In genomic region chr12:12611512-12612306, GRCh38 we compare ENCODE assay signal across 1 cellular context.
TF ChIP-seq lines count a peak whose summit lies in the region.

TSS of gene CREBL2 (plus strand) at chr12:12611876. CDS start at chr12:12612173, 297 bp downstream.

TF ChIP-seq in HEK293, 187 proteins besides CTCF, POLR2A, EP300 and RAD21 (continued from another document and continues in another):
- TF ChIP-seq ZNF211 (tag by site-specific recombination; IDR thresholded peaks at IDR 0.05; ENCODE audit: low read depth) (no peak), GLI2 (tag by site-specific recombination; IDR thresholded peaks at IDR 0.05; ENCODE audit: borderline replicate concordance, low read depth) (no peak), ZNF548 (tag by site-specific recombination; IDR thresholded peaks at IDR 0.05) (no peak), ZNF670 (tag by site-specific recombination; IDR thresholded peaks at IDR 0.05; ENCODE audit: low read depth) (no peak), ZBTB49 (tag by site-specific recombination; IDR thresholded peaks at IDR 0.05; ENCODE audit: low read depth) (no peak), ZNF610 (tag by site-specific recombination; IDR thresholded peaks at IDR 0.05; ENCODE audit: borderline replicate concordance) (peak; percentile 94), ZBTB26 (tag by site-specific recombination; optimal IDR thresholded peaks at IDR 0.05) (peak; percentile 68), ZBTB20 (tag by site-specific recombination; IDR thresholded peaks at IDR 0.05) (peak; percentile 76; the same call in 1 of the 2 replicates), ZNF473 (tag by site-specific recombination; IDR thresholded peaks at IDR 0.05) (no peak), ZNF514 (tag by site-specific recombination; IDR thresholded peaks at IDR 0.05) (no peak), ZNF580 (tag by site-specific recombination; IDR thresholded peaks at IDR 0.05) (peak; percentile 66), ZNF366 (tag by site-specific recombination; conservative IDR thresholded peaks at IDR 0.05) (peak; percentile 76), HOXD13 (CRISPR knock-in tag; IDR thresholded peaks at IDR 0.05; ENCODE audit: borderline replicate concordance) (no peak), ZNF169 (tag by site-specific recombination; IDR thresholded peaks at IDR 0.05) (no peak), HOXC10 (CRISPR knock-in tag; IDR thresholded peaks at IDR 0.05) (no peak), ZNF23 (tag by site-specific recombination; IDR thresholded peaks at IDR 0.05; ENCODE audit: borderline replicate concordance) (no peak), ZBTB48 (tag by site-specific recombination; IDR thresholded peaks at IDR 0.05) (peak; percentile 77), ZSCAN30 (tag by site-specific recombination; IDR thresholded peaks at IDR 0.05) (peak; percentile 89), ZNF549 (tag by site-specific recombination; IDR thresholded peaks at IDR 0.05) (no peak), ZNF221 (tag by site-specific recombination; IDR thresholded peaks at IDR 0.05; ENCODE audit: borderline replicate concordance) (no peak), ZNF10 (tag by site-specific recombination; IDR thresholded peaks at IDR 0.05) (peak; percentile 40; the same call in 1 of the 2 replicates), PRDM2 (tag by site-specific recombination; IDR thresholded peaks at IDR 0.05; ENCODE audit: borderline replicate concordance) (no peak), ZXDB (tag by site-specific recombination; IDR thresholded peaks at IDR 0.05) (peak; percentile 99), ZNF174 (tag by site-specific recombination; IDR thresholded peaks at IDR 0.05) (no peak), ZNF623 (tag by site-specific recombination; IDR thresholded peaks at IDR 0.05) (no peak), ZNF585B (tag by site-specific recombination; IDR thresholded peaks at IDR 0.05) (no peak), ZNF518A (tag by site-specific recombination; conservative IDR thresholded peaks at IDR 0.05; ENCODE audit: low read depth) (peak; percentile 57), ZEB2 (tag by site-specific recombination; IDR thresholded peaks at IDR 0.05) (peak; percentile 96), ZNF660 (tag by site-specific recombination; IDR thresholded peaks at IDR 0.05) (peak; percentile 89), ZNF768 (tag by site-specific recombination; IDR thresholded peaks at IDR 0.05) (no peak; the same call in 1 of the 2 replicates), ZNF521 (tag by site-specific recombination; IDR thresholded peaks at IDR 0.05) (no peak), ZNF114 (tag by site-specific recombination; IDR thresholded peaks at IDR 0.05) (no peak), INSM2 (tag by site-specific recombination; IDR thresholded peaks at IDR 0.05) (no peak), ZIC2 (tag by site-specific recombination; IDR thresholded peaks at IDR 0.05) (peak; percentile 17; the same call in 1 of the 2 replicates), ZBTB7A (tag by site-specific recombination; IDR thresholded peaks at IDR 0.05; ENCODE audit: low read depth) (peak; percentile 65), ZNF747 (tag by site-specific recombination; IDR thresholded peaks at IDR 0.05) (no peak), ZNF24 (tag by site-specific recombination; IDR thresholded peaks at IDR 0.05) (peak; percentile 93), OVOL3 (tag by site-specific recombination; IDR thresholded peaks at IDR 0.05) (peak; percentile 12; the same call in 1 of the 2 replicates), ZNF404 (tag by site-specific recombination; IDR thresholded peaks at IDR 0.05) (no peak), ZNF654 (tag by site-specific recombination; IDR thresholded peaks at IDR 0.05; ENCODE audit: low read depth) (no peak), ZNF280D (tag by site-specific recombination; IDR thresholded peaks at IDR 0.05) (no peak), ZNF324 (tag by site-specific recombination; IDR thresholded peaks at IDR 0.05) (peak; percentile 88; the same call in 1 of the 2 replicates), GLI4 (tag by site-specific recombination; IDR thresholded peaks at IDR 0.05) (no peak), ZNF266 (tag by site-specific recombination; IDR thresholded peaks at IDR 0.05; ENCODE audit: low read depth) (no peak), ZNF184 (tag by site-specific recombination; IDR thresholded peaks at IDR 0.05) (no peak; the same call in 1 of the 2 replicates), ZNF341 (tag by site-specific recombination; IDR thresholded peaks at IDR 0.05; ENCODE audit: low read depth) (peak; percentile 95), ZNF121 (tag by site-specific recombination; IDR thresholded peaks at IDR 0.05) (no peak), KLF8 (tag by site-specific recombination; IDR thresholded peaks at IDR 0.05) (peak; percentile 96)
